ENCODE assay signal across 8 cellular contexts in the genomic region with DNA sequence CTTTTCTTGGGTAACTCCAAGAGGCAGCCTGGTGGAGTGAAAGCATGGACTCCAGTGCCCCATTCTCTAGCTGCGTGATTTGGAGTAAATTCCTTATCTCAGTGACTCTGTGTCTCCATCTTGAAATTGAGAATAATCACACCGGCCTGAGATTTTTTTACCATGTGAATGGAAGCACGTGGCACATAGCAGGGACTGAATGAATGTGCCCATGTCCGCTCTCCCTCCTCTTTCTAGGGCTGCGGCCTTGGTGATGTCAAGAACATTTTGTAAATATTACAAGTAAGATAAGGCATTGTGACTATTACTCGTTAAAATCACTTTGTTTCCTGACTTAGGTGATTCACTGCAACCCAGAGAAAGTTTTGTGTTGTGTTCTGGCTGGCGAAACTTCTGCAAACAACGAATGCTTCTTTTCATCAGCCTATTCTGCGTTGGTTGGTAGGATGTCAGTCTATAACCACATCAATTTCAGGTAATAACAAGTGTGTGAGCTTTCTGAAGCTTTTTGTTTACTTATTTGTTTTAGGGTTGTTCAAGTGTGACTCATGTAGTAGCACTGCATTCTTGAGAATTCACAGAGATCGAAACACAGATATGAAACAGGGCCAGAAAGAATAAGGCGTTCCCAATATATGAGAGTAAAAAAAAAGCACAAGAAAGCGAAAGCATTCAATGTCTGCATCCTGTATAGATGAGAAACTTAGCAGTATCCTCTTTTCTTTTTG.
DNase-seq lines count a peak whose midpoint lies in the region; ATAC-seq and TF ChIP-seq lines count a peak whose summit lies in the region.

No MANE protein-coding gene starts in this region.

- peak; percentile 79 for ATAC-seq in HG03342 (IDR thresholded peaks at IDR 0.05; ENCODE audit: unreplicated experiment)

- TF ChIP-seq CTCF in GM13976 (IDR thresholded peaks at IDR 0.05; ENCODE audit: borderline replicate concordance, control extremely low read depth, extremely low read depth, insufficient read depth, missing control alignments), result no peak

- in situ Hi-C loops in GM13976 (cut with MboI; ENCODE audit: low sequenced_read_pairs, unreplicated experiment), result no loop called here

- peak; percentile 55 for DNase-seq in GM13976 (ENCODE audit: low spot score)
- DNase-seq in astrocyte of the hippocampus (ENCODE audit: low read depth, low spot score), result peak; percentile 86
- DNase-seq in non-pigmented ciliary epithelial cell (ENCODE audit: low read depth), result peak; percentile 77
- no peak for DNase-seq in DMS 273 treated with DMSO at 0.1 percent for 48 hours (lab: John Stamatoyannopoulos, UW)
- no peak for DNase-seq in stimulated activated CD4-positive, alpha-beta T cell treated with anti-CD3 and anti-CD28 coated beads, Interleukin-2, amount 100 ng/mL, for 24 hours
- no peak for DNase-seq in SK-N-DZ (ENCODE audit: low spot score)
- no peak for DNase-seq in NCI-H345 (lab: John Stamatoyannopoulos, UW)

Comparison
In these comparisons a context has a peak if more than half of its experiments do, and no peak if none do; other contexts are left out.
1. DNase-seq: peak in GM13976 (single experiment), astrocyte of the hippocampus (single experiment) and non-pigmented ciliary epithelial cell (single experiment); none in DMS 273 treated with DMSO at 0.1 percent for 48 hours (single experiment), stimulated activated CD4-positive, alpha-beta T cell treated with anti-CD3 and anti-CD28 coated beads, Interleukin-2, amount 100 ng/mL, for 24 hours (0 of 2), SK-N-DZ (single experiment) and NCI-H345 (single experiment).